ENCODE assay signal across 10 cellular contexts in genomic region chr4:125518281-125518680, GRCh38.
"Had no signal": no experiment of that assay in that cellular context is flagged by ENCODE, and none has a peak within 500 bp of the region (broad histone marks: within the 10 kb centered on the region; RNA-seq: fewer than 3 reads in every experiment).

No MANE protein-coding gene starts in this region.

- ATAC-seq: HepG2 had no signal

- H3K36me3 Mint-ChIP-seq: IgD-negative memory B cell had no signal

- H3K4me1 Mint-ChIP-seq: IgD-negative memory B cell had no signal

- H3K27ac Mint-ChIP-seq: H9 had no signal

- FAIRE-seq: H1, H54, HepG2 had no signal

- H3K27ac ChIP-seq: GM23248, HL-60, KMS-11 had no signal

- H3K4me2 ChIP-seq: KMS-11 had no signal

- H3K4me3 Mint-ChIP-seq: H9 had no signal

- DNase-seq: GM23248, H9, HCEC 1CT, KBM-7 had no signal

- H2AFZ ChIP-seq: GM23248 had no signal

- H3K27me3 Mint-ChIP-seq: IgD-negative memory B cell had no signal

- H3K4me3 ChIP-seq: GM23248 had no signal

- H3K9ac ChIP-seq: GM23248, KMS-11 had no signal
